13 cellular contexts compared by ENCODE assay signal in the genomic region with DNA sequence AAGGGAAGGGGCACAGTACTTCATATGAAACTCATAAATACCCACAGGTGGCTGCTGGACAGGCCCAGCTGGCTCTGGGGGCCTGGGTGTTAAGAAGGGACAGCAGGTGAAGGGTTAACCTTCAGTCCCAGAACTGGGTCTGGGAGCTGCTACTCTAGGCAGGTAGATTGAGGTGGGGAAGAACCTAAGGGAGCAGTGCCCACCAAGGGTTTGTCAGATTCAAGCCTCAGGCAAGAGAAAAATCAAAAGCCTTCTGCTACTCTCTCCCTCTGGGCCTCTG. TPM values are rescaled to one million over a fixed set of nuclear protein-coding genes. Genes with fewer than 3 reads are reported as not detected.
DNase-seq lines count a peak whose midpoint lies in the region; ATAC-seq and TF ChIP-seq lines count a peak whose summit lies in the region.
"Had no signal": no experiment of that assay in that cellular context is flagged by ENCODE, and none has a peak within 500 bp of the region (broad histone marks: within the 10 kb centered on the region; RNA-seq: fewer than 3 reads in every experiment).

No MANE protein-coding gene starts in this region.

- H3K9ac ChIP-seq in HCT116 (ENCODE audit: low read length), result no peak overlapping the region

- intact Hi-C loops in HCT116 (cut with micrococcal nuclease), result no loop called here

- H4K20me1 ChIP-seq in HCT116 (ENCODE audit: insufficient read depth), result peaks cover 36% of the 10 kb centered on the region; the same call in 1 of the 2 replicates

- no peak overlapping the region for H3K4me3 ChIP-seq in HCT116 (replicated peaks in 1 of 2; ENCODE audit: low read depth in 1 of 2, low read length in 2 of 2)
- no peak overlapping the region for H3K4me3 ChIP-seq in WERI-Rb-1 (ENCODE audit: low read depth, low read length)
- H3K4me3 ChIP-seq in mesodermal cell (ENCODE audit: extremely low read depth, insufficient read depth, low read length, poor library complexity, severe bottlenecking), result no peak overlapping the region

- no peak overlapping the region for H2AFZ ChIP-seq in HCT116 (ENCODE audit: low read depth, low read length, poor library complexity, severe bottlenecking)

- ATAC-seq in HCT116 (no peak; the same call in 1 of the 2 replicates), GM21529 (IDR thresholded peaks at IDR 0.05; ENCODE audit: unreplicated experiment) (no peak)
- ATAC-seq: CD8-positive, alpha-beta T cell had no signal

- CTCF ChIA-PET in HCT116 (lab: Charles Lee), result interaction anchor here (0.9 to 1.6 kb wide), 3 partner anchors 11 to 263 kb away, joined by 3 to 5 read pairs (median 3); no protein-coding TSS in a partner anchor

- peak; percentile 83 for DNase-seq in DMS 273 (lab: John Stamatoyannopoulos, UW; ENCODE audit: unreplicated experiment)
- DNase-seq in DMS 273 treated with DMSO at 0.1 percent for 48 hours (lab: John Stamatoyannopoulos, UW), result no peak
- DNase-seq in HCT116 (ENCODE audit: low read depth, low spot score), result no peak
- DNase-seq in WERI-Rb-1, result no peak
- no peak for DNase-seq in SIG-M5 treated with dmso at 0.1 percent for 504 hours (lab: John Stamatoyannopoulos, UW; ENCODE audit: unreplicated experiment)
- no peak for DNase-seq in NCI-H526 (lab: John Stamatoyannopoulos, UW)
- DNase-seq: 8988T; anterior cingulate cortex; CD8-positive, alpha-beta T cell; NCI-H226; RPMI8226 had no signal

- peaks cover 35% of the 10 kb centered on the region for H3K79me2 ChIP-seq in HCT116 (ENCODE audit: insufficient read depth, low read length)

- H3K36me3 ChIP-seq in HCT116 (ENCODE audit: control insufficient read depth in 1 of 2, insufficient read depth in 2 of 2, low read length in 2 of 2), result peaks cover 16 to 36% of the 10 kb centered on the region in 2 experiments; a peak in 3 of 4 replicates
- peaks cover 89% of the 10 kb centered on the region for H3K36me3 ChIP-seq in WERI-Rb-1
- H3K36me3 ChIP-seq in mesodermal cell (ENCODE audit: control insufficient read depth, insufficient read depth, low read length), result peaks cover 80% of the 10 kb centered on the region

- TF ChIP-seq CTCF in HCT116 (IDR thresholded peaks at IDR 0.05 in 2 of 3, conservative IDR thresholded peaks at IDR 0.05 in 1 of 3; ENCODE audit: borderline replicate concordance in 1 of 3, insufficient read depth in 1 of 3, low read depth in 2 of 3, low read length in 2 of 3) (no peak), WERI-Rb-1 (IDR thresholded peaks at IDR 0.05; ENCODE audit: low read depth, low read length) (no peak)

- RAD21 ChIA-PET in HCT116 (lab: Charles Lee; ENCODE audit: low non-redundant PET in 1 of 2, low total read pairs in 2 of 2, uncharacterized antibody in 2 of 2, unreplicated experiment in 2 of 2), result interaction anchor here in 1 of 2 experiments (1.3 kb wide), 1 partner anchor 24 kb away, joined by 3 read pairs; no protein-coding TSS in a partner anchor

- TF ChIP-seq RAD21 in HCT116 (IDR thresholded peaks at IDR 0.05; ENCODE audit: low read depth), result no peak

- TF ChIP-seq POLR2A in HCT116 (IDR thresholded peaks at IDR 0.05; ENCODE audit: borderline replicate concordance, extremely low read depth, insufficient read depth, insufficient read length), result no peak

- H3K9me2 ChIP-seq in HCT116 (ENCODE audit: insufficient read depth), result no peaks in the 10 kb centered on the region

- H3K9me3 ChIP-seq in HCT116 (ENCODE audit: control insufficient read depth in 1 of 2, insufficient read depth in 1 of 2, low read depth in 1 of 2, low read length in 2 of 2) (no peaks in the 10 kb centered on the region), WERI-Rb-1 (ENCODE audit: severe bottlenecking) (no peaks in the 10 kb centered on the region), mesodermal cell (ENCODE audit: control insufficient read depth, low read length) (no peaks in the 10 kb centered on the region)

- H3K27me3 ChIP-seq in HCT116 (ENCODE audit: insufficient read depth, low read length) (no peaks in the 10 kb centered on the region), WERI-Rb-1 (ENCODE audit: insufficient read depth, low read depth, severe bottlenecking) (no peaks in the 10 kb centered on the region)

- no TSS peak for BruUV-seq in HCT116 (replicated peaks; lab: Mats Ljungman, UMichigan)

- no peak overlapping the region for H3K4me2 ChIP-seq in HCT116 (ENCODE audit: low read length)

- H3K4me1 ChIP-seq in HCT116 (ENCODE audit: control insufficient read depth in 1 of 2, insufficient read depth in 2 of 2, low read length in 2 of 2), result peaks cover 11 to 24% of the 10 kb centered on the region in 2 experiments; a peak in 3 of 4 replicates
- H3K4me1 ChIP-seq in mesodermal cell (ENCODE audit: control insufficient read depth, insufficient read depth, low read length, poor library complexity, severe bottlenecking), result peaks cover 10% of the 10 kb centered on the region

- POLR2A ChIA-PET in HCT116 (lab: Charles Lee), result interaction anchor here (0.6 to 4.1 kb wide), 3 partner anchors 12 to 309 kb away, joined by 4 to 48 read pairs (median 4); no protein-coding TSS in a partner anchor

- peak overlapping the region; percentile 46 for H3K27ac ChIP-seq in HCT116 (ENCODE audit: low read depth, low read length)
- peak overlapping the region; percentile 35 for H3K27ac ChIP-seq in WERI-Rb-1
- H3K27ac ChIP-seq in mesodermal cell (ENCODE audit: low read depth, low read length, severe bottlenecking), result peak overlapping the region; percentile 10

TF ChIP-seq in HCT116, 20 proteins besides CTCF, POLR2A, EP300 and RAD21:
- TF ChIP-seq JUND (IDR thresholded peaks at IDR 0.05) (no peak), EZH2 (IDR thresholded peaks at IDR 0.05) (no peak)

RNA-seq across cellular contexts. Expression of gene RPL10A, which starts 5.6 kb away (rescaled TPM):
- 1,981 TPM for total RNA-seq in HCT116 (2021; ENCODE audit: unreplicated experiment)
- polyA plus RNA-seq in HCT116 (2012), result 2,739 and 2,996 TPM in 2 replicates
- polyA plus RNA-seq in mesodermal cell (2013, experiment 1 of 2), result 1,794 TPM
- 1,725 TPM for polyA plus RNA-seq in mesodermal cell (2013, experiment 2 of 2)

RNA-seq across cellular contexts. Expression of gene FANCE, which starts 21.7 kb away (rescaled TPM):
- 16.1 TPM for total RNA-seq in HCT116 (2021; ENCODE audit: unreplicated experiment)
- 7.3 and 9.1 TPM in 2 replicates for polyA plus RNA-seq in HCT116 (2012)
- polyA plus RNA-seq in mesodermal cell (2013, experiment 1 of 2), result 11.6 TPM
- polyA plus RNA-seq in mesodermal cell (2013, experiment 2 of 2), result 10.0 TPM

RNA-seq across cellular contexts. Expression of gene TEAD3, which starts 23.1 kb away (rescaled TPM):
- total RNA-seq in HCT116 (2021; ENCODE audit: unreplicated experiment), result 21.8 TPM
- polyA plus RNA-seq in HCT116 (2012), result 20.5 and 20.9 TPM in 2 replicates
- polyA plus RNA-seq in mesodermal cell (2013, experiment 1 of 2), result 38.8 TPM
- 34.4 TPM for polyA plus RNA-seq in mesodermal cell (2013, experiment 2 of 2)
- total RNA-seq: CD8-positive, alpha-beta T cell had no signal

RNA-seq across cellular contexts. Expression of gene TULP1, which starts 38.9 kb away (rescaled TPM):
- not detected for total RNA-seq in HCT116 (2021; ENCODE audit: unreplicated experiment)
- 0.05 TPM in 1 of 2 replicates, not detected in the other for polyA plus RNA-seq in HCT116 (2012)
- not detected for polyA plus RNA-seq in mesodermal cell (2013, experiment 1 of 2)
- not detected for polyA plus RNA-seq in mesodermal cell (2013, experiment 2 of 2)
- total RNA-seq: CD8-positive, alpha-beta T cell had no signal
